Comparison of ENCODE assay signal across 26 cellular contexts in the genomic region with DNA sequence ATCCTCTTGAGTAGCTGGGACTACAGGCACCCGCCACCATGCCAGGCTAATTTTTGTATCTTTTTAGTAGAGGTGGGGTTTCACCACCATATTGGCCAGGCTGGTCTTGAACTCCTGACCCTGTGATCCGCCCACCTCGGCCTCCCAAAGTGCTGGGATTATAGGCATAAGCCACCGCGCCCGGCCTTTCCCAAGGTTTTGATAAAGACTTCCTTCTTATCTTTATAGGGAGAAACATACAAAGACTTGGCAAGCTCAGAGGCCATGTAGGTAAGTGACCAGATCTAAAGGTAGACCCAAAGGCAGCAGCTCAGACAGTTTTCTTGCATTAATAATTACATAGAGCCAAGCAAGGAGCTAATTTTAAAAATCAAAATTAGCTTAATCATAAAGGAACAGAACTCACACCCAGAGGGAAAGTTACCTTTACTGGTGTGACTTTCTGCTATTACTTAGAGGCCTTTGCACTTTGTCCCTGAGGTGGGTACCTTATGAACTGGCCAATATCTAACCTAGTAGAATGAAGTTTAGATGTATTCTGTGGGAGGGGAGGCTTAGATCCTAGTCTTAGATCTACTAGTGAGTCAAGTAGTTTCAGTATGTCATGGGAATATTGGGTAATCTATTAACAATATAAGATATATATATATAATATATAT.
"Had no signal": no experiment of that assay in that cellular context is flagged by ENCODE, and none has a peak within 500 bp of the region (broad histone marks: within the 10 kb centered on the region; RNA-seq: fewer than 3 reads in every experiment).

No MANE protein-coding gene starts in this region.

- H3K4me2 ChIP-seq: KMS-11, SK-N-SH had no signal

- H3K9ac ChIP-seq: KMS-11, SK-N-SH had no signal

- FAIRE-seq: HTR-8/SVneo had no signal

- H3K27ac ChIP-seq: HL-60, KMS-11, RWPE1 had no signal

- H3K4me3 ChIP-seq: K562 had no signal

- ATAC-seq: K562, Panc1, PC-3, T-cell had no signal

- H3K9me3 ChIP-seq: SK-N-SH had no signal

- DNase-seq: Kasumi-1, MV-4-11, NCI-H1048, NCI-H1105, NCI-H1417, NCI-H1436 treated with DMSO at 0.1 percent for 48 hours, NCI-H1694, NCI-H187 treated with DMSO at 0.1 percent for 48 hours, NCI-H2029 treated with DMSO at 0.1 percent for 48 hours, NCI-H2171 treated with DMSO at 0.1 percent for 48 hours, NCI-H345, NCI-H446 treated with DMSO at 0.1 percent for 48 hours, NCI-H510A treated with DMSO at 0.1 percent for 48 hours, NCI-H526, NCI-H748 treated with DMSO at 0.1 percent for 48 hours, PC-3, SHP77, SK-N-SH, SW 1271, T-cell had no signal
